ENCODE assay signal across 12 cellular contexts in genomic region chr22:30267382-30268302, GRCh38. TPM values are rescaled to one million over a fixed set of nuclear protein-coding genes. Genes with fewer than 3 reads are reported as not detected.
DNase-seq lines count a peak whose midpoint lies in the region; ATAC-seq and TF ChIP-seq lines count a peak whose summit lies in the region.
"Had no signal": no experiment of that assay in that cellular context is flagged by ENCODE, and none has a peak within 500 bp of the region (broad histone marks: within the 10 kb centered on the region; RNA-seq: fewer than 3 reads in every experiment).

No MANE protein-coding gene starts in this region.

- H3K27ac ChIP-seq in rectal smooth muscle tissue (ENCODE audit: low read depth, low read length) = no peak overlapping the region
- H3K27ac ChIP-seq in esophagus muscularis mucosa (replicated peaks in 1 of 4) = peak overlapping the region in 1 of 4 donors; percentile 66

- peaks cover 45% of the 10 kb centered on the region for H3K4me1 Mint-ChIP-seq in activated naive CD8-positive, alpha-beta T cell treated with anti-CD3 and anti-CD28 coated beads, Interleukin-2, amount 50 U/mL, for 24 hours

- H3K4me3 Mint-ChIP-seq in activated naive CD8-positive, alpha-beta T cell treated with anti-CD3 and anti-CD28 coated beads, Interleukin-2, amount 50 U/mL, for 24 hours = peak overlapping the region; percentile 96

- H3K27ac Mint-ChIP-seq in activated naive CD8-positive, alpha-beta T cell treated with anti-CD3 and anti-CD28 coated beads, Interleukin-2, amount 50 U/mL, for 24 hours = peak overlapping the region; percentile 98

- TF ChIP-seq CTCF in esophagus muscularis mucosa (IDR thresholded peaks at IDR 0.05) = no peak

- no peak overlapping the region for H3K9ac ChIP-seq in rectal smooth muscle tissue (ENCODE audit: low read length)

- peak; percentile 37 for DNase-seq in T follicular helper cell (ENCODE audit: low read depth)
- DNase-seq in activated naive CD8-positive, alpha-beta T cell treated with anti-CD3 and anti-CD28 coated beads, Interleukin-2, amount 50 U/mL, for 24 hours = peak; percentile 63
- DNase-seq in NCI-H524 treated with DMSO at 0.1 percent for 48 hours (lab: John Stamatoyannopoulos, UW) = no peak
- DNase-seq in H4 (ENCODE audit: low spot score) = no peak
- DNase-seq in esophagus muscularis mucosa (ENCODE audit: extremely low spot score) = no peak
- DNase-seq: H7, IMR-90 had no signal

- peaks cover 37% of the 10 kb centered on the region for H3K36me3 Mint-ChIP-seq in activated naive CD8-positive, alpha-beta T cell treated with anti-CD3 and anti-CD28 coated beads, Interleukin-2, amount 50 U/mL, for 24 hours (ENCODE audit: low read depth)

- TF ChIP-seq POLR2A in esophagus muscularis mucosa (IDR thresholded peaks at IDR 0.05; ENCODE audit: low read depth) = no peak

- no peaks in the 10 kb centered on the region for H3K9me3 Mint-ChIP-seq in activated naive CD8-positive, alpha-beta T cell treated with anti-CD3 and anti-CD28 coated beads, Interleukin-2, amount 50 U/mL, for 24 hours

- H3K27me3 ChIP-seq in rectal smooth muscle tissue (ENCODE audit: control insufficient read depth, insufficient read depth, low read length) (no peaks in the 10 kb centered on the region), esophagus muscularis mucosa (peaks cover 0 to 4% (median 0%) of the 10 kb centered on the region in 4 donors)
- H3K27me3 ChIP-seq: sigmoid colon had no signal

- H3K27me3 Mint-ChIP-seq in activated naive CD8-positive, alpha-beta T cell treated with anti-CD3 and anti-CD28 coated beads, Interleukin-2, amount 50 U/mL, for 24 hours = no peaks in the 10 kb centered on the region

- H3K4me3 ChIP-seq in GM08714 (ENCODE audit: low read length) = peak overlapping the region; percentile 84; the same call in 1 of the 2 replicates
- H3K4me3 ChIP-seq in rectal smooth muscle tissue (ENCODE audit: low read length) = peak overlapping the region; percentile 19
- peak overlapping the region in 2 of 4 donors; percentile 31 to 49 for H3K4me3 ChIP-seq in esophagus muscularis mucosa

- 84% methylated on average over 13 of the region's 14 CpGs for WGBS in esophagus muscularis mucosa

- H3K4me1 ChIP-seq in rectal smooth muscle tissue (ENCODE audit: control insufficient read depth, insufficient read depth, low read length) (no peaks in the 10 kb centered on the region), esophagus muscularis mucosa (peaks cover 5 to 13% (median 11%) of the 10 kb centered on the region in 4 donors)

- TF ChIP-seq EP300 in esophagus muscularis mucosa (IDR thresholded peaks at IDR 0.05) = no peak

- ATAC-seq in activated naive CD8-positive, alpha-beta T cell treated with anti-CD3 and anti-CD28 coated beads, Interleukin-2, amount 50 U/mL, for 24 hours = no peak
- ATAC-seq in HG02763 (IDR thresholded peaks at IDR 0.05; ENCODE audit: unreplicated experiment) = no peak

- intact Hi-C loops in esophagus muscularis mucosa (cut with DNase I) = loop anchor here (10.0 kb wide), 1 partner anchor 217 kb away; no protein-coding TSS in a partner anchor

- H3K36me3 ChIP-seq in rectal smooth muscle tissue (ENCODE audit: control insufficient read depth, insufficient read depth, low read length) = no peaks in the 10 kb centered on the region
- no peaks in the 10 kb centered on the region for H3K36me3 ChIP-seq in esophagus muscularis mucosa
- H3K36me3 ChIP-seq: sigmoid colon had no signal

- no peaks in the 10 kb centered on the region for H3K9me3 ChIP-seq in esophagus muscularis mucosa
- H3K9me3 ChIP-seq: sigmoid colon had no signal

RNA-seq across cellular contexts. Expression of gene OSM, which starts 1.0 kb away (rescaled TPM):
- total RNA-seq in H4 (2014; rRNA removed; shearing (Covaris generic)) = not detected in 2 replicates
- total RNA-seq in esophagus muscularis mucosa = 1 to 10 TPM in 1 of 4 donors, under 1 TPM in 1, not detected in 2; 0.57 to 8.3 TPM
- total RNA-seq: H7, IMR-90, SK-MEL-5 had no signal

RNA-seq across cellular contexts. Expression of gene LIF, which starts 21.1 kb away (rescaled TPM):
- total RNA-seq in H4 (2014; rRNA removed; shearing (Covaris generic)) = 2.2 and 3.9 TPM in 2 replicates
- total RNA-seq in esophagus muscularis mucosa = 1 to 10 TPM in 2 of 4 donors, under 1 TPM in 2; 0.19 to 4.8 (median 1.6) TPM

RNA-seq across cellular contexts. Expression of gene CASTOR1, which starts 21.7 kb away (rescaled TPM):
- 2.9 and 6.6 TPM in 2 replicates for total RNA-seq in H4 (2014; rRNA removed; shearing (Covaris generic))
- 10 to 100 TPM; 16.5 to 19.4 (median 17.8) TPM for total RNA-seq in esophagus muscularis mucosa

RNA-seq across cellular contexts. Expression of gene TBC1D10A, which starts 59.1 kb away (rescaled TPM):
- total RNA-seq in H4 (2014; rRNA removed; shearing (Covaris generic)) = 7.5 and 8.4 TPM in 2 replicates
- 10 to 100 TPM; 29.5 to 40.3 (median 38.0) TPM for total RNA-seq in esophagus muscularis mucosa

Comparison
In these comparisons a context has a peak if more than half of its experiments do, and no peak if none do; other contexts are left out.
1. DNase-seq: peak in T follicular helper cell (single experiment) and activated naive CD8-positive, alpha-beta T cell treated with anti-CD3 and anti-CD28 coated beads, Interleukin-2, amount 50 U/mL, for 24 hours (single experiment); none in NCI-H524 treated with DMSO at 0.1 percent for 48 hours (single experiment), H4 (single experiment) and esophagus muscularis mucosa (single experiment).